Comparison of ENCODE assay signal across 11 cellular contexts in the genomic region with DNA sequence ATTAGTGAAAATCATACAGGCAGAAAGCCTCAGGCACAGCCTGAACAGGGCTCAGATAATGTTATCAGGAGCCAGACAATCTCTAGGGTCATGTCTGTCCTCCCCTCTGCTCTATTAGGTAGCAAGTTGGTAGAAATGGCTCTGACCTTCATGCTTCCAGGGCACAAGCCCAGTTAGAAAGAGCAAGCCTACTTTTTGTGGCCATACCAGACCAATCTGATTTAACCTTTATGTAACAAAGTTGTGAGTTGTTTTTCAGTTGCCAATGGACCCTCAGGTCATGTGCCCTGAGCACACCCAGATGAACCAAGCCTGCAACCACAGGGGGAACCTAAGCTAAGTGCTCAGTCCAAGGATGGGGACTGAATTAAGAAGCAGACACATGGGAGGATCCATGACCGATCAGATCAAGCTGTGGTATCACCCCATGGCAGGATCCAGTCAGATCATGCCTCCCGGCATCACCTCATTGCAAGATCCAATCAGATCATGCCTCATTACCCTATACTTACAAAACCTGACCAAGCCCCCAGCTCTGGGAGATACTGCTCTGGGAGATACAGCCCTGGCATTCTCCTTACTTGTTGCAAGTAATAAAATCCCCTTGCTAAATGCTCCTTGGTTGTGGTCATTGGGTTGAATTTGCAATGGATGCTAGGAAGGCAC. TPM values are rescaled to one million over a fixed set of nuclear protein-coding genes. Genes with fewer than 3 reads are reported as not detected.
DNase-seq lines count a peak whose midpoint lies in the region; ATAC-seq and TF ChIP-seq lines count a peak whose summit lies in the region.
"Had no signal": no experiment of that assay in that cellular context is flagged by ENCODE, and none has a peak within 500 bp of the region (broad histone marks: within the 10 kb centered on the region; RNA-seq: fewer than 3 reads in every experiment).

No MANE protein-coding gene starts in this region.

- H3K36me3 ChIP-seq in HEK293 (ENCODE audit: control insufficient read depth in 2 of 2, insufficient read depth in 1 of 2, low read length in 2 of 2) (peaks cover 9 to 10% of the 10 kb centered on the region in 2 experiments; a peak in 2 of 3 replicates), hepatocyte (replicated peaks; ENCODE audit: insufficient read depth, low read depth) (no peaks in the 10 kb centered on the region), smooth muscle cell (ENCODE audit: low read depth) (no peaks in the 10 kb centered on the region)

- ATAC-seq in HG02852 (IDR thresholded peaks at IDR 0.05; ENCODE audit: unreplicated experiment) (no peak), GM18858 (IDR thresholded peaks at IDR 0.05; ENCODE audit: unreplicated experiment) (no peak)
- ATAC-seq in naive thymus-derived CD8-positive, alpha-beta T cell: no peak

- no peaks in the 10 kb centered on the region for H3K27me3 Mint-ChIP-seq in naive thymus-derived CD8-positive, alpha-beta T cell

- no peak overlapping the region for H3K4me3 Mint-ChIP-seq in naive thymus-derived CD8-positive, alpha-beta T cell

- H3K9me2 ChIP-seq in hepatocyte (replicated peaks; ENCODE audit: insufficient read depth): no peaks in the 10 kb centered on the region

- WGBS in hepatocyte (ENCODE audit: low lambda C conversion rate, missing lambda C conversion rate): 95% methylated on average over 2 of the region's 2 CpGs
- 100% methylated on average over 2 of the region's 2 CpGs for WGBS in smooth muscle cell (ENCODE audit: low lambda C conversion rate)

- peaks cover 5 to 47% (median 21%) of the 10 kb centered on the region in 4 donors for H3K4me1 Mint-ChIP-seq in naive thymus-derived CD8-positive, alpha-beta T cell

- H3F3A ChIP-seq in smooth muscle cell (ENCODE audit: low read depth): peaks cover 10% of the 10 kb centered on the region

- H3K27ac Mint-ChIP-seq in naive thymus-derived CD8-positive, alpha-beta T cell: peak overlapping the region in 4 of 10 donors; percentile 3 to 12 (median 10)

- H2AFZ ChIP-seq in hepatocyte (no peak overlapping the region), smooth muscle cell (ENCODE audit: low read depth) (no peak overlapping the region)

- H3K4me3 ChIP-seq in HEK293 (ENCODE audit: low read depth, low read length) (no peak overlapping the region), hepatocyte (no peak overlapping the region), smooth muscle cell (no peak overlapping the region)

- no peaks in the 10 kb centered on the region for H3K9me3 ChIP-seq in HEK293 (ENCODE audit: control insufficient read depth, insufficient read depth, low read depth, low read length)
- H3K9me3 ChIP-seq in hepatocyte (ENCODE audit: low read depth): no peaks in the 10 kb centered on the region
- no peaks in the 10 kb centered on the region for H3K9me3 ChIP-seq in smooth muscle cell (replicated peaks; ENCODE audit: low read depth)

- H3K4me1 ChIP-seq in HEK293 (ENCODE audit: control insufficient read depth, insufficient read depth, low read length) (peaks cover 3% of the 10 kb centered on the region), hepatocyte (ENCODE audit: insufficient read depth) (peaks cover 49% of the 10 kb centered on the region), smooth muscle cell (ENCODE audit: low read depth) (peaks cover 19% of the 10 kb centered on the region)

- H3K36me3 Mint-ChIP-seq in naive thymus-derived CD8-positive, alpha-beta T cell: peaks cover 0 to 22% (median 14%) of the 10 kb centered on the region in 3 donors

- POLR2A ChIA-PET in HEK293 (lab: Yijun Ruan, JAX): no interaction called here
- POLR2A ChIA-PET in naive thymus-derived CD8-positive, alpha-beta T cell (lab: Charles Lee): no interaction called here

- H3K27me3 ChIP-seq in hepatocyte (no peaks in the 10 kb centered on the region), smooth muscle cell (ENCODE audit: low read depth) (no peaks in the 10 kb centered on the region)

- H3K9ac ChIP-seq in smooth muscle cell (ENCODE audit: low read depth): no peak overlapping the region

- DNase-seq in SK-N-DZ (ENCODE audit: low spot score) (peak; percentile 35), hepatocyte (ENCODE audit: low spot score) (peak; percentile 24), smooth muscle cell (lab: John Stamatoyannopoulos, UW; ENCODE audit: unreplicated experiment) (no peak), COLO668 (lab: John Stamatoyannopoulos, UW; ENCODE audit: unreplicated experiment) (no peak)
- DNase-seq in naive thymus-derived CD8-positive, alpha-beta T cell: no peak
- DNase-seq: activated gamma-delta T cell treated with Interleukin-2 at 50 U/mL for 16 hours, DMS153, NCI-H526 treated with DMSO at 0.1 percent for 48 hours had no signal

- TF ChIP-seq CTCF in HEK293 (tag by site-specific recombination; IDR thresholded peaks at IDR 0.05): no peak
- no peak for TF ChIP-seq CTCF in hepatocyte (IDR thresholded peaks at IDR 0.05; ENCODE audit: poor library complexity)
- TF ChIP-seq CTCF in smooth muscle cell (IDR thresholded peaks at IDR 0.05; ENCODE audit: borderline replicate concordance, insufficient read depth, poor library complexity, severe bottlenecking): no peak

- CTCF ChIA-PET in HEK293 (lab: Yijun Ruan, JAX): no interaction called here

- H3K27ac ChIP-seq in HEK293 (ENCODE audit: extremely low read depth, low read depth, low read length) (no peak overlapping the region), hepatocyte (peak overlapping the region; percentile 94), smooth muscle cell (ENCODE audit: low read depth) (peak overlapping the region; percentile 90)

- H3K79me2 ChIP-seq in hepatocyte (peaks cover 12% of the 10 kb centered on the region), smooth muscle cell (ENCODE audit: low read depth) (peaks cover 5% of the 10 kb centered on the region)

- H3K9me3 Mint-ChIP-seq in naive thymus-derived CD8-positive, alpha-beta T cell: peaks cover 0 to 8% (median 0%) of the 10 kb centered on the region in 9 donors

- H3K4me2 ChIP-seq in hepatocyte (peak overlapping the region; percentile 31), smooth muscle cell (peak overlapping the region; percentile 60)

- H4K20me1 ChIP-seq in hepatocyte (ENCODE audit: insufficient read depth, poor library complexity, severe bottlenecking) (no peaks in the 10 kb centered on the region), smooth muscle cell (ENCODE audit: low read depth) (no peaks in the 10 kb centered on the region)

TF ChIP-seq in HEK293, 187 proteins besides CTCF, POLR2A, EP300 and RAD21 (continues in another document):
- TF ChIP-seq REST (tag by site-specific recombination; IDR thresholded peaks at IDR 0.05): no peak
- TF ChIP-seq ZNF560 (tag by site-specific recombination; IDR thresholded peaks at IDR 0.05; ENCODE audit: borderline replicate concordance): no peak
- no peak for TF ChIP-seq ZNF785 (tag by site-specific recombination; IDR thresholded peaks at IDR 0.05)
- no peak for TF ChIP-seq ZBTB8A (tag by site-specific recombination; IDR thresholded peaks at IDR 0.05)

RNA-seq across cellular contexts. Expression of gene HIGD1C, which starts 18.8 kb away (rescaled TPM):
- not detected in 2 replicates for polyA plus RNA-seq in SK-N-DZ (2014; cell fraction: cytosol; rRNA removed)
- polyA plus RNA-seq in SK-N-DZ (2014; cell fraction: nucleus; rRNA removed): not detected in 2 replicates
- total RNA-seq in hepatocyte (not detected in 2 replicates), smooth muscle cell (not detected in 2 replicates)
- polyA plus RNA-seq in hepatocyte (not detected in 2 replicates), smooth muscle cell (not detected in 2 replicates)
- total RNA-seq in naive thymus-derived CD8-positive, alpha-beta T cell: not detected
- not detected for polyA plus RNA-seq in naive thymus-derived CD8-positive, alpha-beta T cell

Comparison
In these comparisons a context has a peak if more than half of its experiments do, and no peak if none do; other contexts are left out.
1. DNase-seq: peak in SK-N-DZ (single experiment) and hepatocyte (single experiment); none in smooth muscle cell (single experiment), COLO668 (single experiment) and naive thymus-derived CD8-positive, alpha-beta T cell (0 of 10).